20 cellular contexts compared by ENCODE assay signal in the genomic region with DNA sequence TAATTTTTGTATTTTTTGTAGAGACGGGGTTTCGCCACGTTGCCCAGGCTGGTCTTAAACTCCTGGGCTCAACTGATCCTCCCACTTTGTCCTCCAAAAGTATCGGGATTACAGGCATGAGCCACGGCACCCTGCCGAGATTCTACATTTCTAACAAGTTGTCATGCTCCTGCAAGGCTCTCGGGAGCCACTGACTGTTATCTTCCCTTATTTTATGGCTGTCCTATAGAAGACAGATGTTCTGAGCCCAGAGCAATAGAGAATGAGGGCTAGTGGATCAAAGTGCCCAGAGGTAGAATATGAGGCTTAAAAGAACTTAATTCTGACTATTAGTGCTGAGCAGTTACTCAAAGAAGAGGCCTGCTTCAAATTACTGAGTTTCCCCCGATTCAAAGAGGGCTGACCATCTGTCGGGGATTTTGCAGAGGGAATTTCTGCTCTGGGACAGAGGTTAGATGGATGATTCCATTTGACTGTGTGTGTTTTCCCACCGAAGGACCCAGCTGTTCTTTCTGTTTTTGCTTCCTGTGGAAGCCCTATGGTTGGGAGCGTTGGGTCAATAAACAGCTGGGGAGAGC. TPM values are rescaled to one million over a fixed set of nuclear protein-coding genes. Genes with fewer than 3 reads are reported as not detected.
DNase-seq lines count a peak whose midpoint lies in the region; ATAC-seq and TF ChIP-seq lines count a peak whose summit lies in the region.
"Had no signal": no experiment of that assay in that cellular context is flagged by ENCODE, and none has a peak within 500 bp of the region (broad histone marks: within the 10 kb centered on the region; RNA-seq: fewer than 3 reads in every experiment).

No MANE protein-coding gene starts in this region.

- H3K27ac ChIP-seq in SJCRH30 (peak overlapping the region; percentile 77), ascending aorta (no peak overlapping the region)
- H3K27ac ChIP-seq: brain microvascular endothelial cell had no signal

- peaks cover 2% of the 10 kb centered on the region for H3K27me3 Mint-ChIP-seq in glutamatergic neuron (ENCODE audit: unreplicated experiment)
- H3K27me3 Mint-ChIP-seq: stimulated activated naive CD8-positive, alpha-beta T cell treated with anti-CD3 and anti-CD28 coated beads, Interleukin-15, Interleukin-2, amounts not matched to agents 100 ng/mL and 50 ng/mL, for 24 hours; T-helper 17 cell had no signal

- peaks cover 25% of the 10 kb centered on the region for H3K4me1 Mint-ChIP-seq in glutamatergic neuron (ENCODE audit: low read depth, unreplicated experiment)

- POLR2A ChIA-PET in HEK293T (lab: Yijun Ruan, JAX): interaction anchor here (1.8 kb wide), 1 partner anchor 39 kb away, joined by 7 read pairs; a partner anchor contains a TSS

- no peak for TF ChIP-seq CTCF in glutamatergic neuron (IDR thresholded peaks at IDR 0.05; ENCODE audit: partially characterized antibody, unreplicated experiment)
- TF ChIP-seq CTCF in ascending aorta (IDR thresholded peaks at IDR 0.05): no peak

- H3K4me1 ChIP-seq in SJCRH30: peaks cover 30% of the 10 kb centered on the region
- peaks cover 12 to 40% of the 10 kb centered on the region in 2 donors for H3K4me1 ChIP-seq in ascending aorta

- peak overlapping the region; percentile 47 for H3K4me3 ChIP-seq in SJCRH30
- H3K4me3 ChIP-seq in ascending aorta: no peak overlapping the region
- H3K4me3 ChIP-seq in H7 (ENCODE audit: insufficient read depth, low read depth, low read length): no peak overlapping the region

- CTCF ChIA-PET in HEK293T (lab: Yijun Ruan, JAX): no interaction called here

- intact Hi-C loops in sciatic nerve (cut with DNase I) (no loop called here), ascending aorta (cut with DNase I) (no loop called here)

- H3K9me3 ChIP-seq in SJCRH30 (replicated peaks): no peaks in the 10 kb centered on the region
- H3K9me3 ChIP-seq in ascending aorta: no peaks in the 10 kb centered on the region

- H3K36me3 Mint-ChIP-seq in glutamatergic neuron (ENCODE audit: unreplicated experiment): no peaks in the 10 kb centered on the region

- H3K27me3 ChIP-seq in SJCRH30 (no peaks in the 10 kb centered on the region), ascending aorta (no peaks in the 10 kb centered on the region), H7 (ENCODE audit: control insufficient read depth, insufficient read depth, low read length) (no peaks in the 10 kb centered on the region)
- H3K27me3 ChIP-seq: brain microvascular endothelial cell had no signal

- peak overlapping the region; percentile 10 for H3K4me3 Mint-ChIP-seq in glutamatergic neuron (ENCODE audit: unreplicated experiment)
- H3K4me3 Mint-ChIP-seq: H9; neural crest cell; stimulated activated naive CD8-positive, alpha-beta T cell treated with anti-CD3 and anti-CD28 coated beads, Interleukin-15, Interleukin-2, amounts not matched to agents 100 ng/mL and 50 ng/mL, for 24 hours; T-helper 17 cell had no signal

- no peaks in the 10 kb centered on the region for H3K9me3 Mint-ChIP-seq in glutamatergic neuron (ENCODE audit: unreplicated experiment)
- H3K9me3 Mint-ChIP-seq: stimulated activated naive CD8-positive, alpha-beta T cell treated with anti-CD3 and anti-CD28 coated beads, Interleukin-15, Interleukin-2, amounts not matched to agents 100 ng/mL and 50 ng/mL, for 24 hours had no signal

- peak overlapping the region; percentile 78 for H3K27ac Mint-ChIP-seq in glutamatergic neuron (ENCODE audit: unreplicated experiment)
- H3K27ac Mint-ChIP-seq: stimulated activated naive CD8-positive, alpha-beta T cell treated with anti-CD3 and anti-CD28 coated beads, Interleukin-15, Interleukin-2, amounts not matched to agents 100 ng/mL and 50 ng/mL, for 24 hours; T-helper 17 cell had no signal

- ATAC-seq in sciatic nerve: peak; percentile 49
- ATAC-seq: activated CD4-positive, CD25-positive, alpha-beta regulatory T cell treated with anti-CD3 and anti-CD28 coated beads, Interleukin-2, amount 50 U/mL, for 24 hours; T-helper 17 cell had no signal

- peak; percentile 86 for DNase-seq in DMS 273 treated with DMSO at 0.1 percent for 48 hours (lab: John Stamatoyannopoulos, UW)
- peak; percentile 79 to 92 for DNase-seq in SJCRH30
- DNase-seq in glutamatergic neuron: peak; percentile 26
- DNase-seq in sciatic nerve (ENCODE audit: low spot score): no peak
- no peak for DNase-seq in ascending aorta (ENCODE audit: low spot score in 2 of 2)
- no peak for DNase-seq in H7
- no peak for DNase-seq in C1 segment of cervical spinal cord (lab: John Stamatoyannopoulos, UW)
- no peak for DNase-seq in HEK293T (ENCODE audit: extremely low spot score)
- DNase-seq: activated CD8-positive, alpha-beta memory T cell treated with anti-CD3 and anti-CD28 coated beads for 24 hours; brain microvascular endothelial cell; dermis blood vessel endothelial cell; H9; KBM-7; NCI-H2029; NCI-H510A; SHP77; T-helper 17 cell had no signal

- H3K36me3 ChIP-seq in SJCRH30: no peaks in the 10 kb centered on the region
- no peaks in the 10 kb centered on the region for H3K36me3 ChIP-seq in ascending aorta
- no peaks in the 10 kb centered on the region for H3K36me3 ChIP-seq in H7 (replicated peaks; ENCODE audit: control insufficient read depth, insufficient read depth, low read length)
- H3K36me3 ChIP-seq: brain microvascular endothelial cell had no signal

TF ChIP-seq in HEK293T, 16 proteins besides CTCF, POLR2A, EP300 and RAD21:
- TF ChIP-seq FOXK2 (IDR thresholded peaks at IDR 0.05): no peak
- no peak for TF ChIP-seq ZNF384 (IDR thresholded peaks at IDR 0.05)
- no peak for TF ChIP-seq HDGF (IDR thresholded peaks at IDR 0.05; ENCODE audit: borderline replicate concordance)
- TF ChIP-seq SUZ12 (IDR thresholded peaks at IDR 0.05): no peak
- TF ChIP-seq BHLHE40 (IDR thresholded peaks at IDR 0.05; ENCODE audit: borderline replicate concordance): no peak
- no peak for TF ChIP-seq NFRKB (IDR thresholded peaks at IDR 0.05)
- TF ChIP-seq L3MBTL2 (conservative IDR thresholded peaks at IDR 0.05): no peak
- no peak for TF ChIP-seq FOXA1 (IDR thresholded peaks at IDR 0.05)
- TF ChIP-seq CTBP1 (IDR thresholded peaks at IDR 0.05; ENCODE audit: borderline replicate concordance): no peak
- no peak for TF ChIP-seq LEF1 (IDR thresholded peaks at IDR 0.05; ENCODE audit: borderline replicate concordance)
- no peak for TF ChIP-seq ARNT (IDR thresholded peaks at IDR 0.05)
- TF ChIP-seq, protein P1, sequence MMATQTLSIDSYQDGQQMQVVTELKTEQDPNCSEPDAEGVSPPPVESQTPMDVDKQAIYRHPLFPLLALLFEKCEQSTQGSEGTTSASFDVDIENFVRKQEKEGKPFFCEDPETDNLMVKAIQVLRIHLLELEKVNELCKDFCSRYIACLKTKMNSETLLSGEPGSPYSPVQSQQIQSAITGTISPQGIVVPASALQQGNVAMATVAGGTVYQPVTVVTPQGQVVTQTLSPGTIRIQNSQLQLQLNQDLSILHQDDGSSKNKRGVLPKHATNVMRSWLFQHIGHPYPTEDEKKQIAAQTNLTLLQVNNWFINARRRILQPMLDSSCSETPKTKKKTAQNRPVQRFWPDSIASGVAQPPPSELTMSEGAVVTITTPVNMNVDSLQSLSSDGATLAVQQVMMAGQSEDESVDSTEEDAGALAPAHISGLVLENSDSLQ (IDR thresholded peaks at IDR 0.05): no peak
- TF ChIP-seq SP1 (IDR thresholded peaks at IDR 0.05): no peak
- TF ChIP-seq TARDBP (IDR thresholded peaks at IDR 0.05): no peak
- TF ChIP-seq ELF4 (IDR thresholded peaks at IDR 0.05): no peak
- TF ChIP-seq FOXM1 (IDR thresholded peaks at IDR 0.05; ENCODE audit: borderline replicate concordance): no peak

RNA-seq across cellular contexts. Expression of a gene that starts 39.5 kb away (rescaled TPM):
- 12.3 and 17.1 TPM in 2 replicates for total RNA-seq in SJCRH30 (2014; rRNA removed; shearing (Covaris generic))
- 6.9 TPM for total RNA-seq in glutamatergic neuron (ENCODE audit: unreplicated experiment)
- total RNA-seq in sciatic nerve: 81.3 TPM
- 121 TPM for total RNA-seq in ascending aorta
- total RNA-seq in H7 (2014; rRNA removed; shearing (Covaris generic)): 4.3 and 4.4 TPM in 2 replicates

Comparison
In these comparisons a context has a peak if more than half of its experiments do, and no peak if none do; other contexts are left out.
1. DNase-seq: peak in DMS 273 treated with DMSO at 0.1 percent for 48 hours (single experiment), SJCRH30 (2 of 2) and glutamatergic neuron (single experiment); none in sciatic nerve (single experiment), ascending aorta (0 of 2), H7 (single experiment), C1 segment of cervical spinal cord (0 of 14) and HEK293T (single experiment).